In the genomic region with DNA sequence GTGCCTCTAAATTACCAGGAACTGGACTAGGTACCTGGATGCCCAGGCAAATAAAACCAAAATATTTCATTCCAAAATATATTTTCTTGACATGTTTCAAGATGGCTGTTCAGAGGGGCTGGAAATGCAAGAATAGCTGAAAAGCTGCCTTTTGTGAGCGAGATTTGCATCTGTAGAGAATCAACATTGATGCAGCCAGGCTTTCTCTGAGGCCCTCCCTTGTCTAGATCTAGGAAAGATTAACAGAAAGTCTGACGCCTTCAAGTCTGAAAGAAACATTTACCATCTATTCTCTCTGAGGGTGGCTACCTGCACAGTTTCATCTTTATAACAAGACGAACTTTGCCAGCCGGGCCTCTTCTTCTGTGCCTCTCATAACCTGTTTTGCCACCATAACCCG, we compare ENCODE assay signal across 3 cellular contexts.
TF ChIP-seq lines count a peak whose summit lies in the region.

No MANE protein-coding gene starts in this region.

TF ChIP-seq in GM23338, 12 proteins besides CTCF, POLR2A, EP300 and RAD21 (continues in another document):
- TF ChIP-seq, protein P1, sequence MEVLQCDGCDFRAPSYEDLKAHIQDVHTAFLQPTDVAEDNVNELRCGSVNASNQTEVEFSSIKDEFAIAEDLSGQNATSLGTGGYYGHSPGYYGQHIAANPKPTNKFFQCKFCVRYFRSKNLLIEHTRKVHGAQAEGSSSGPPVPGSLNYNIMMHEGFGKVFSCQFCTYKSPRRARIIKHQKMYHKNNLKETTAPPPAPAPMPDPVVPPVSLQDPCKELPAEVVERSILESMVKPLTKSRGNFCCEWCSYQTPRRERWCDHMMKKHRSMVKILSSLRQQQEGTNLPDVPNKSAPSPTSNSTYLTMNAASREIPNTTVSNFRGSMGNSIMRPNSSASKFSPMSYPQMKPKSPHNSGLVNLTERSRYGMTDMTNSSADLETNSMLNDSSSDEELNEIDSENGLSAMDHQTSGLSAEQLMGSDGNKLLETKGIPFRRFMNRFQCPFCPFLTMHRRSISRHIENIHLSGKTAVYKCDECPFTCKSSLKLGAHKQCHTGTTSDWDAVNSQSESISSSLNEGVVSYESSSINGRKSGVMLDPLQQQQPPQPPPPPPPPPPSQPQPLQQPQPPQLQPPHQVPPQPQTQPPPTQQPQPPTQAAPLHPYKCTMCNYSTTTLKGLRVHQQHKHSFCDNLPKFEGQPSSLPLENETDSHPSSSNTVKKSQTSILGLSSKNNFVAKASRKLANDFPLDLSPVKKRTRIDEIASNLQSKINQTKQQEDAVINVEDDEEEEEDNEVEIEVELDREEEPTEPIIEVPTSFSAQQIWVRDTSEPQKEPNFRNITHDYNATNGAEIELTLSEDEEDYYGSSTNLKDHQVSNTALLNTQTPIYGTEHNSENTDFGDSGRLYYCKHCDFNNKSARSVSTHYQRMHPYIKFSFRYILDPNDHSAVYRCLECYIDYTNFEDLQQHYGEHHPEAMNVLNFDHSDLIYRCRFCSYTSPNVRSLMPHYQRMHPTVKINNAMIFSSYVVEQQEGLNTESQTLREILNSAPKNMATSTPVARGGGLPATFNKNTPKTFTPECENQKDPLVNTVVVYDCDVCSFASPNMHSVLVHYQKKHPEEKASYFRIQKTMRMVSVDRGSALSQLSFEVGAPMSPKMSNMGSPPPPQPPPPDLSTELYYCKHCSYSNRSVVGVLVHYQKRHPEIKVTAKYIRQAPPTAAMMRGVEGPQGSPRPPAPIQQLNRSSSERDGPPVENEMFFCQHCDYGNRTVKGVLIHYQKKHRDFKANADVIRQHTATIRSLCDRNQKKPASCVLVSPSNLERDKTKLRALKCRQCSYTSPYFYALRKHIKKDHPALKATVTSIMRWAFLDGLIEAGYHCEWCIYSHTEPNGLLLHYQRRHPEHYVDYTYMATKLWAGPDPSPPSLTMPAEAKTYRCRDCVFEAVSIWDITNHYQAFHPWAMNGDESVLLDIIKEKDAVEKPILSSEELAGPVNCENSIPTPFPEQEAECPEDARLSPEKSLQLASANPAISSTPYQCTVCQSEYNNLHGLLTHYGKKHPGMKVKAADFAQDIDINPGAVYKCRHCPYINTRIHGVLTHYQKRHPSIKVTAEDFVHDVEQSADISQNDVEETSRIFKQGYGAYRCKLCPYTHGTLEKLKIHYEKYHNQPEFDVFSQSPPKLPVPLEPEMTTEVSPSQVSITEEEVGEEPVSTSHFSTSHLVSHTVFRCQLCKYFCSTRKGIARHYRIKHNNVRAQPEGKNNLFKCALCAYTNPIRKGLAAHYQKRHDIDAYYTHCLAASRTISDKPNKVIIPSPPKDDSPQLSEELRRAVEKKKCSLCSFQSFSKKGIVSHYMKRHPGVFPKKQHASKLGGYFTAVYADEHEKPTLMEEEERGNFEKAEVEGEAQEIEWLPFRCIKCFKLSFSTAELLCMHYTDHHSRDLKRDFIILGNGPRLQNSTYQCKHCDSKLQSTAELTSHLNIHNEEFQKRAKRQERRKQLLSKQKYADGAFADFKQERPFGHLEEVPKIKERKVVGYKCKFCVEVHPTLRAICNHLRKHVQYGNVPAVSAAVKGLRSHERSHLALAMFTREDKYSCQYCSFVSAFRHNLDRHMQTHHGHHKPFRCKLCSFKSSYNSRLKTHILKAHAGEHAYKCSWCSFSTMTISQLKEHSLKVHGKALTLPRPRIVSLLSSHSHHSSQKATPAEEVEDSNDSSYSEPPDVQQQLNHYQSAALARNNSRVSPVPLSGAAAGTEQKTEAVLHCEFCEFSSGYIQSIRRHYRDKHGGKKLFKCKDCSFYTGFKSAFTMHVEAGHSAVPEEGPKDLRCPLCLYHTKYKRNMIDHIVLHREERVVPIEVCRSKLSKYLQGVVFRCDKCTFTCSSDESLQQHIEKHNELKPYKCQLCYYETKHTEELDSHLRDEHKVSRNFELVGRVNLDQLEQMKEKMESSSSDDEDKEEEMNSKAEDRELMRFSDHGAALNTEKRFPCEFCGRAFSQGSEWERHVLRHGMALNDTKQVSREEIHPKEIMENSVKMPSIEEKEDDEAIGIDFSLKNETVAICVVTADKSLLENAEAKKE (CRISPR knock-in tag; IDR thresholded peaks at IDR 0.05), result no peak
- TF ChIP-seq ZNF114 (CRISPR knock-in tag; IDR thresholded peaks at IDR 0.05) (no peak), EZH2phosphoT487 (IDR thresholded peaks at IDR 0.05; ENCODE audit: unreplicated experiment) (no peak), STAT1 (IDR thresholded peaks at IDR 0.05; ENCODE audit: unreplicated experiment) (no peak), JUNB (IDR thresholded peaks at IDR 0.05; ENCODE audit: unreplicated experiment) (no peak), EZH2 (IDR thresholded peaks at IDR 0.05; ENCODE audit: low read depth, unreplicated experiment) (no peak), NANOG (IDR thresholded peaks at IDR 0.05; ENCODE audit: borderline replicate concordance) (no peak), CREB1 (CRISPR knock-in tag; IDR thresholded peaks at IDR 0.05; ENCODE audit: low read depth) (no peak)

TF ChIP-seq in WTC11, 78 proteins besides CTCF, POLR2A, EP300 and RAD21 (continues in another document):
- TF ChIP-seq KAT7 (CRISPR knock-in tag; IDR thresholded peaks at IDR 0.05; ENCODE audit: borderline replicate concordance), result no peak
- TF ChIP-seq, protein P2, sequence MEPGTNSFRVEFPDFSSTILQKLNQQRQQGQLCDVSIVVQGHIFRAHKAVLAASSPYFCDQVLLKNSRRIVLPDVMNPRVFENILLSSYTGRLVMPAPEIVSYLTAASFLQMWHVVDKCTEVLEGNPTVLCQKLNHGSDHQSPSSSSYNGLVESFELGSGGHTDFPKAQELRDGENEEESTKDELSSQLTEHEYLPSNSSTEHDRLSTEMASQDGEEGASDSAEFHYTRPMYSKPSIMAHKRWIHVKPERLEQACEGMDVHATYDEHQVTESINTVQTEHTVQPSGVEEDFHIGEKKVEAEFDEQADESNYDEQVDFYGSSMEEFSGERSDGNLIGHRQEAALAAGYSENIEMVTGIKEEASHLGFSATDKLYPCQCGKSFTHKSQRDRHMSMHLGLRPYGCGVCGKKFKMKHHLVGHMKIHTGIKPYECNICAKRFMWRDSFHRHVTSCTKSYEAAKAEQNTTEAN (CRISPR knock-in tag; IDR thresholded peaks at IDR 0.05), result no peak
- TF ChIP-seq, protein P3, sequence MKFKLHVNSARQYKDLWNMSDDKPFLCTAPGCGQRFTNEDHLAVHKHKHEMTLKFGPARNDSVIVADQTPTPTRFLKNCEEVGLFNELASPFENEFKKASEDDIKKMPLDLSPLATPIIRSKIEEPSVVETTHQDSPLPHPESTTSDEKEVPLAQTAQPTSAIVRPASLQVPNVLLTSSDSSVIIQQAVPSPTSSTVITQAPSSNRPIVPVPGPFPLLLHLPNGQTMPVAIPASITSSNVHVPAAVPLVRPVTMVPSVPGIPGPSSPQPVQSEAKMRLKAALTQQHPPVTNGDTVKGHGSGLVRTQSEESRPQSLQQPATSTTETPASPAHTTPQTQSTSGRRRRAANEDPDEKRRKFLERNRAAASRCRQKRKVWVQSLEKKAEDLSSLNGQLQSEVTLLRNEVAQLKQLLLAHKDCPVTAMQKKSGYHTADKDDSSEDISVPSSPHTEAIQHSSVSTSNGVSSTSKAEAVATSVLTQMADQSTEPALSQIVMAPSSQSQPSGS (CRISPR knock-in tag; IDR thresholded peaks at IDR 0.05; ENCODE audit: borderline replicate concordance, low read depth), result no peak
- no peak for TF ChIP-seq ZNF121 (CRISPR knock-in tag; IDR thresholded peaks at IDR 0.05)
- TF ChIP-seq ZNF263 (CRISPR knock-in tag; IDR thresholded peaks at IDR 0.05; ENCODE audit: low read depth), result no peak
- TF ChIP-seq ZNF671 (CRISPR knock-in tag; IDR thresholded peaks at IDR 0.05), result no peak
- TF ChIP-seq, protein P4, sequence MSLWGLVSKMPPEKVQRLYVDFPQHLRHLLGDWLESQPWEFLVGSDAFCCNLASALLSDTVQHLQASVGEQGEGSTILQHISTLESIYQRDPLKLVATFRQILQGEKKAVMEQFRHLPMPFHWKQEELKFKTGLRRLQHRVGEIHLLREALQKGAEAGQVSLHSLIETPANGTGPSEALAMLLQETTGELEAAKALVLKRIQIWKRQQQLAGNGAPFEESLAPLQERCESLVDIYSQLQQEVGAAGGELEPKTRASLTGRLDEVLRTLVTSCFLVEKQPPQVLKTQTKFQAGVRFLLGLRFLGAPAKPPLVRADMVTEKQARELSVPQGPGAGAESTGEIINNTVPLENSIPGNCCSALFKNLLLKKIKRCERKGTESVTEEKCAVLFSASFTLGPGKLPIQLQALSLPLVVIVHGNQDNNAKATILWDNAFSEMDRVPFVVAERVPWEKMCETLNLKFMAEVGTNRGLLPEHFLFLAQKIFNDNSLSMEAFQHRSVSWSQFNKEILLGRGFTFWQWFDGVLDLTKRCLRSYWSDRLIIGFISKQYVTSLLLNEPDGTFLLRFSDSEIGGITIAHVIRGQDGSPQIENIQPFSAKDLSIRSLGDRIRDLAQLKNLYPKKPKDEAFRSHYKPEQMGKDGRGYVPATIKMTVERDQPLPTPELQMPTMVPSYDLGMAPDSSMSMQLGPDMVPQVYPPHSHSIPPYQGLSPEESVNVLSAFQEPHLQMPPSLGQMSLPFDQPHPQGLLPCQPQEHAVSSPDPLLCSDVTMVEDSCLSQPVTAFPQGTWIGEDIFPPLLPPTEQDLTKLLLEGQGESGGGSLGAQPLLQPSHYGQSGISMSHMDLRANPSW (CRISPR knock-in tag; conservative IDR thresholded peaks at IDR 0.05; ENCODE audit: low read depth), result no peak
- TF ChIP-seq ZNF396 (CRISPR knock-in tag; IDR thresholded peaks at IDR 0.05; ENCODE audit: borderline replicate concordance), result no peak
- no peak for TF ChIP-seq FOXP1 (CRISPR knock-in tag; IDR thresholded peaks at IDR 0.05; ENCODE audit: borderline replicate concordance)

TF ChIP-seq in HepG2, 621 proteins besides CTCF, POLR2A, EP300 and RAD21:
- TF ChIP-seq, protein P5, sequence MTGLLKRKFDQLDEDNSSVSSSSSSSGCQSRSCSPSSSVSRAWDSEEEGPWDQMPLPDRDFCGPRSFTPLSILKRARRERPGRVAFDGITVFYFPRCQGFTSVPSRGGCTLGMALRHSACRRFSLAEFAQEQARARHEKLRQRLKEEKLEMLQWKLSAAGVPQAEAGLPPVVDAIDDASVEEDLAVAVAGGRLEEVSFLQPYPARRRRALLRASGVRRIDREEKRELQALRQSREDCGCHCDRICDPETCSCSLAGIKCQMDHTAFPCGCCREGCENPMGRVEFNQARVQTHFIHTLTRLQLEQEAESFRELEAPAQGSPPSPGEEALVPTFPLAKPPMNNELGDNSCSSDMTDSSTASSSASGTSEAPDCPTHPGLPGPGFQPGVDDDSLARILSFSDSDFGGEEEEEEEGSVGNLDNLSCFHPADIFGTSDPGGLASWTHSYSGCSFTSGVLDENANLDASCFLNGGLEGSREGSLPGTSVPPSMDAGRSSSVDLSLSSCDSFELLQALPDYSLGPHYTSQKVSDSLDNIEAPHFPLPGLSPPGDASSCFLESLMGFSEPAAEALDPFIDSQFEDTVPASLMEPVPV (CRISPR knock-in tag; IDR thresholded peaks at IDR 0.05), result no peak
- no peak for TF ChIP-seq MXD4 (CRISPR knock-in tag; IDR thresholded peaks at IDR 0.05)
